19 cellular contexts compared by ENCODE assay signal in genomic region chr16:81473969-81474959, GRCh38. TPM values are rescaled to one million over a fixed set of nuclear protein-coding genes. Genes with fewer than 3 reads are reported as not detected.
DNase-seq lines count a peak whose midpoint lies in the region; ATAC-seq, FAIRE-seq and TF ChIP-seq lines count a peak whose summit lies in the region.
"Had no signal": no experiment of that assay in that cellular context is flagged by ENCODE, and none has a peak within 500 bp of the region (broad histone marks: within the 10 kb centered on the region; RNA-seq: fewer than 3 reads in every experiment).

No MANE protein-coding gene starts in this region.

- no peak overlapping the region for H3K4me3 Mint-ChIP-seq in Caco-2 (ENCODE audit: unreplicated experiment)
- no peak overlapping the region for H3K4me3 Mint-ChIP-seq in memory B cell
- H3K4me3 Mint-ChIP-seq in stimulated activated memory B cell treated with anti-CD40 and anti-IgM and Interleukin-4, amounts not matched to agents 10 μg/mL and 1 μg/mL and 100 μg/mL, for 72 hours = no peak overlapping the region
- H3K4me3 Mint-ChIP-seq: activated T-cell treated with anti-CD3 and anti-CD28 coated beads, Interleukin-2, amount 50 U/mL, for 4 hours; type B pancreatic cell had no signal

- in situ Hi-C loops in K562 (cut with MboI) = no loop called here

- POLR2A ChIA-PET in Caco-2 (lab: Charles Lee) = no interaction called here
- POLR2A ChIA-PET in K562 (lab: Yijun Ruan, JAX) = interaction anchor here (0.6 to 2.0 kb wide), 6 partner anchors 8 to 796 kb away, joined by 3 to 12 read pairs (median 4); no protein-coding TSS in a partner anchor

- H3K4me1 ChIP-seq in Caco-2 (peaks cover 27% of the 10 kb centered on the region), K562 (replicated peaks in 1 of 2; ENCODE audit: control insufficient read depth in 2 of 2, insufficient read depth in 2 of 2, low read length in 2 of 2) (peaks cover 39 to 52% of the 10 kb centered on the region in 2 experiments), breast epithelium (peaks cover 0 to 7% of the 10 kb centered on the region in 2 donors)
- H3K4me1 ChIP-seq: BE2C had no signal

- H3K4me1 Mint-ChIP-seq in Caco-2 (ENCODE audit: low read depth, unreplicated experiment) (peaks cover 57% of the 10 kb centered on the region), memory B cell (peaks cover 77% of the 10 kb centered on the region)
- H3K4me1 Mint-ChIP-seq in stimulated activated memory B cell treated with anti-CD40 and anti-IgM and Interleukin-4, amounts not matched to agents 10 μg/mL and 1 μg/mL and 100 μg/mL, for 72 hours = peaks cover 94% of the 10 kb centered on the region

- H3K4me3 ChIP-seq in Caco-2 (ENCODE audit: low read depth, low read length) (no peak overlapping the region), K562 (no peak overlapping the region), breast epithelium (no peak overlapping the region)
- H3K4me3 ChIP-seq: esophagus muscularis mucosa had no signal

- H2AFZ ChIP-seq in K562 (ENCODE audit: low read depth, low read length) = no peak overlapping the region

- H3K9ac ChIP-seq in K562 (ENCODE audit: insufficient read depth in 1 of 2, low read depth in 2 of 2, low read length in 2 of 2) = peak overlapping the region in 1 of 2 experiments; percentile 66; a peak in 2 of 4 replicates

- TF ChIP-seq POLR2A in K562 (conservative IDR thresholded peaks at IDR 0.05) (no peak), breast epithelium (IDR thresholded peaks at IDR 0.05) (no peak)

- FAIRE-seq in K562 (lab: Jason Lieb, UNC) = no peak
- FAIRE-seq: keratinocyte had no signal

- no peaks in the 10 kb centered on the region for H3K9me3 ChIP-seq in Caco-2
- no peaks in the 10 kb centered on the region for H3K9me3 ChIP-seq in K562 (replicated peaks; ENCODE audit: control insufficient read depth, insufficient read depth, low read depth, low read length)
- H3K9me3 ChIP-seq in breast epithelium = no peaks in the 10 kb centered on the region
- H3K9me3 ChIP-seq: BE2C, esophagus muscularis mucosa had no signal

- TF ChIP-seq EP300 in K562 (IDR thresholded peaks at IDR 0.05; ENCODE audit: low read length) = no peak

- peaks cover 6% of the 10 kb centered on the region for H3K9me1 ChIP-seq in K562 (ENCODE audit: control insufficient read depth, insufficient read depth, low read length)

- DNase-seq in Caco-2 (no peak), K562 (ENCODE audit: extremely low read depth in 1 of 4, low spot score in 3 of 4) (no peak), memory B cell (ENCODE audit: low spot score in 2 of 2) (no peak), breast epithelium (ENCODE audit: low spot score in 2 of 2) (no peak)
- no peak for DNase-seq in stimulated activated naive CD4-positive, alpha-beta T cell treated with Interleukin-2 at 50 U/mL for 16 hours (lab: John Stamatoyannopoulos, UW)
- DNase-seq: activated CD4-positive, alpha-beta T cell treated with anti-CD3 and anti-CD28 coated beads for 48 hours; activated T-cell treated with anti-CD3 and anti-CD28 coated beads, Interleukin-2, amount 50 U/mL, for 4 hours; BE2C; cortex of kidney; DMS53; head of caudate nucleus; NCI-H187 treated with DMSO at 0.1 percent for 48 hours; NCI-H510A treated with DMSO at 0.1 percent for 48 hours; stimulated activated CD4-positive, alpha-beta T cell treated with anti-CD3 and anti-CD28 coated beads, Interleukin-1b, Interleukin-23, amount 100 ng/mL, for 48 hours had no signal

- ATAC-seq in K562 = no peak
- ATAC-seq in memory B cell (ENCODE audit: low read depth) = no peak
- no peak for ATAC-seq in stimulated activated memory B cell treated with anti-CD40 and anti-IgM and Interleukin-4, amounts not matched to agents 10 μg/mL and 1 μg/mL and 100 μg/mL, for 72 hours
- ATAC-seq in HG02798 (IDR thresholded peaks at IDR 0.05; ENCODE audit: poor library complexity, unreplicated experiment) = no peak
- ATAC-seq: activated T-cell treated with anti-CD3 and anti-CD28 coated beads, Interleukin-2, amount 50 U/mL, for 4 hours had no signal

- H3K27me3 ChIP-seq in Caco-2 (replicated peaks; ENCODE audit: control insufficient read depth, insufficient read depth, low read length) (no peaks in the 10 kb centered on the region), K562 (ENCODE audit: control insufficient read depth in 2 of 2, insufficient read depth in 2 of 2, low read length in 2 of 2) (no peaks in the 10 kb centered on the region), breast epithelium (no peaks in the 10 kb centered on the region)
- H3K27me3 ChIP-seq: BE2C, esophagus muscularis mucosa had no signal

- H3K36me3 ChIP-seq in Caco-2 (ENCODE audit: control insufficient read depth, insufficient read depth, low read length) (no peaks in the 10 kb centered on the region; the same call in 1 of the 2 replicates), K562 (ENCODE audit: control insufficient read depth, insufficient read depth, low read length) (peaks cover 57% of the 10 kb centered on the region), breast epithelium (no peaks in the 10 kb centered on the region)
- H3K36me3 ChIP-seq: BE2C had no signal

- BruUV-seq in Caco-2 (replicated peaks; lab: Mats Ljungman, UMichigan) = no TSS peak
- no TSS peak for BruUV-seq in K562 (replicated peaks; lab: Mats Ljungman, UMichigan)

- peaks cover 18% of the 10 kb centered on the region; the same call in 1 of the 2 replicates for H4K20me1 ChIP-seq in K562 (replicated peaks; ENCODE audit: control insufficient read depth, insufficient read depth, low read length)

- peaks cover 29% of the 10 kb centered on the region for H3K36me3 Mint-ChIP-seq in Caco-2 (ENCODE audit: insufficient read depth, unreplicated experiment)
- peaks cover 15% of the 10 kb centered on the region for H3K36me3 Mint-ChIP-seq in memory B cell
- H3K36me3 Mint-ChIP-seq in stimulated activated memory B cell treated with anti-CD40 and anti-IgM and Interleukin-4, amounts not matched to agents 10 μg/mL and 1 μg/mL and 100 μg/mL, for 72 hours = peaks cover 49% of the 10 kb centered on the region

- peaks cover 94% of the 10 kb centered on the region for H3K79me2 ChIP-seq in K562 (ENCODE audit: control insufficient read depth, insufficient read depth, low read length)

- H3K27me3 Mint-ChIP-seq in Caco-2 (ENCODE audit: insufficient read depth, unreplicated experiment) (no peaks in the 10 kb centered on the region), memory B cell (no peaks in the 10 kb centered on the region)
- H3K27me3 Mint-ChIP-seq in stimulated activated memory B cell treated with anti-CD40 and anti-IgM and Interleukin-4, amounts not matched to agents 10 μg/mL and 1 μg/mL and 100 μg/mL, for 72 hours = no peaks in the 10 kb centered on the region
- H3K27me3 Mint-ChIP-seq: type B pancreatic cell had no signal

- no peak for TF ChIP-seq RAD21 in K562 (CRISPR knock-in tag; conservative IDR thresholded peaks at IDR 0.05 in 1 of 2, IDR thresholded peaks at IDR 0.05 in 1 of 2)

- CTCF ChIA-PET in Caco-2 (lab: Charles Lee) = no interaction called here
- CTCF ChIA-PET in K562 (lab: Yijun Ruan, JAX; ENCODE audit: low intra/inter-chr PET ratio) = no interaction called here

- 88% methylated on average over 15 of the region's 20 CpGs for WGBS in K562 (ENCODE audit: insufficient coverage, low coverage, missing lambda C conversion rate)

- TF ChIP-seq CTCF in Caco-2 (IDR thresholded peaks at IDR 0.05; ENCODE audit: insufficient read depth in 1 of 2, low read depth in 1 of 2, low read length in 1 of 2, severe bottlenecking in 1 of 2, unreplicated experiment in 1 of 2) (no peak), K562 (IDR thresholded peaks at IDR 0.05 in 2 of 3, conservative IDR thresholded peaks at IDR 0.05 in 1 of 3; ENCODE audit: insufficient read depth in 2 of 3, low read depth in 1 of 3, low read length in 3 of 3) (no peak), breast epithelium (IDR thresholded peaks at IDR 0.05) (no peak)

- intact Hi-C loops in Caco-2 (cut with micrococcal nuclease; ENCODE audit: unreplicated experiment) = no loop called here
- intact Hi-C loops in K562 (cut with micrococcal nuclease) = no loop called here
- intact Hi-C loops in breast epithelium (cut with DNase I; ENCODE audit: low total_unique reads) = no loop called here

- H3K9me3 Mint-ChIP-seq in Caco-2 (ENCODE audit: unreplicated experiment) (peaks cover 12% of the 10 kb centered on the region), memory B cell (no peaks in the 10 kb centered on the region)
- no peaks in the 10 kb centered on the region for H3K9me3 Mint-ChIP-seq in stimulated activated memory B cell treated with anti-CD40 and anti-IgM and Interleukin-4, amounts not matched to agents 10 μg/mL and 1 μg/mL and 100 μg/mL, for 72 hours
- H3K9me3 Mint-ChIP-seq: activated T-cell treated with anti-CD3 and anti-CD28 coated beads, Interleukin-2, amount 50 U/mL, for 4 hours; type B pancreatic cell had no signal

- H3K4me2 ChIP-seq in K562 (ENCODE audit: insufficient read depth, low read length) = no peak overlapping the region

- H3K27ac Mint-ChIP-seq in Caco-2 (ENCODE audit: unreplicated experiment) = peak overlapping the region; percentile 61
- peak overlapping the region; percentile 63 for H3K27ac Mint-ChIP-seq in memory B cell
- H3K27ac Mint-ChIP-seq in stimulated activated memory B cell treated with anti-CD40 and anti-IgM and Interleukin-4, amounts not matched to agents 10 μg/mL and 1 μg/mL and 100 μg/mL, for 72 hours = peak overlapping the region; percentile 88

- H3K27ac ChIP-seq in K562 (ENCODE audit: extremely low read depth, low read depth, low read length) = no peak overlapping the region
- H3K27ac ChIP-seq in breast epithelium = peak overlapping the region in 1 of 2 donors; percentile 55

TF ChIP-seq in K562, 482 proteins besides CTCF, POLR2A, EP300 and RAD21 (continues in another document):
- TF ChIP-seq HNRNPLL (IDR thresholded peaks at IDR 0.05; ENCODE audit: low read depth, low read length, poor library complexity, severe bottlenecking) = peak; percentile 6

RNA-seq across cellular contexts. Expression of gene CMIP, which starts 29.7 kb away (rescaled TPM):
- total RNA-seq in Caco-2 (2022) (63.7 and 68.0 TPM in 2 replicates), K562 (2014; rRNA removed) (16.1 and 19.1 TPM in 2 replicates), K562 (2014; rRNA removed; fragmentation: Illumina TruSeq; extraction: Trizol) (10.3 and 10.8 TPM in 2 replicates), K562 (2015; rRNA removed; fragmentation: Illumina TruSeq; extraction: Trizol) (9.7 and 11.5 TPM in 2 replicates), K562 (2021) (66.4 and 82.5 TPM in 2 replicates), breast epithelium (10 to 100 TPM; 14.9 to 23.9 (median 17.6) TPM)
- 107 and 183 TPM in 2 replicates for total RNA-seq in K562 (2011; cell fraction: chromatin; rRNA removed; ENCODE audit: low replicate concordance)
- total RNA-seq in K562 (2011; cell fraction: nucleolus; rRNA removed) = 75.7 and 79.0 TPM in 2 replicates
- total RNA-seq in K562 (2011; cell fraction: nucleoplasm; rRNA removed) = 101 and 152 TPM in 2 replicates
- polyA plus RNA-seq in K562 (2011; rRNA removed) (8.1 and 19.2 TPM in 2 replicates), K562 (2014; fragmentation: Illumina TruSeq; extraction: Trizol) (39.4 and 41.6 TPM in 2 replicates), K562 (2014; fragmentation: Nextera tagmentation; extraction: Ambion mirVana) (1 to 10 TPM in 1 of 2 experiments, under 1 TPM in 1; 0.94 to 1.9 TPM), K562 (2014; rRNA removed) (15.6 and 21.0 TPM in 2 replicates)
- 17.6 and 21.0 TPM in 2 replicates for polyA plus RNA-seq in K562 (2011; cell fraction: cytosol; rRNA removed)
- 46.1 and 50.8 TPM in 2 replicates for polyA plus RNA-seq in K562 (2011; cell fraction: nucleus; rRNA removed)
- 51.9 and 88.9 TPM in 2 replicates for polyA plus RNA-seq in K562 (2012)
- 20.3 and 24.1 TPM in 2 replicates for polyA minus RNA-seq in K562 (2011; rRNA and poly(A)+ RNA removed)
- 45.6 and 90.6 TPM in 2 replicates for polyA minus RNA-seq in K562 (2011; cell fraction: cytosol; rRNA and poly(A)+ RNA removed)
- polyA minus RNA-seq in K562 (2011; cell fraction: nucleus; rRNA and poly(A)+ RNA removed) = 26.0 and 43.0 TPM in 2 replicates
